Comparison of ENCODE assay signal across 8 cellular contexts in the genomic region with DNA sequence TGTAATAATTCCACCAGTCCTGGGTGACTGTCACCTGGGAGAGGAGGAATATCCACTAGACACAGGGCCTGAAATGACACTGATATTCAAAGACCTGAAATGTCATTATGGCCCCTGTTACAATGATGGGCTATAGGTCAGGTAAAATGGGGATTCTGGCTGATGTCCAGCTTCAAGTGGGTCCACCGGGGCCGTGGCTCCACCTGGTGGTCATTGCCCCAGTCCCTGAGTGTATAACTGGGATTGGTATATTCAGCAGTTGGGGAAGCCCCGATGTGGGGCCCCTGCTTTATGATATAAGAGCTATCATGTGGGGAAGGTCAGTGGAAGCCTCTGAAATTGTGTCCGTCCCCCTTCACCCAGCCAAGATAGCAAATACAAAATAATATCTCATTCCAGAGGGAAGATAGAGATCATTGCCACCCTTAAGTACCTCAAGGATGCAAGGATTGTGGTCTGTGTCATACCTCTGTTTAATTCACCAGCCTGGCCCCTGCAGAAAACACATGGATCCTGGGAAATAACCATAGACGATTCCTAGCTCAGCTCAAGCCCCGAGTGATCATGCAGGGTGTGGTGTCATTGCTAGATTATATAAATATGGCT. TPM values are rescaled to one million over a fixed set of nuclear protein-coding genes. Genes with fewer than 3 reads are reported as not detected.
DNase-seq lines count a peak whose midpoint lies in the region; ATAC-seq and TF ChIP-seq lines count a peak whose summit lies in the region.

No MANE protein-coding gene starts in this region.

- no peak overlapping the region for H3K27ac Mint-ChIP-seq in activated CD4-positive, alpha-beta memory T cell treated with anti-CD3 and anti-CD28 coated beads, Interleukin-2, amount 10 ng/mL, durations not matched to agents 7 days and 5 days
- no peak overlapping the region for H3K27ac Mint-ChIP-seq in effector memory CD8-positive, alpha-beta T cell

- H3K4me3 Mint-ChIP-seq in activated CD4-positive, alpha-beta memory T cell treated with anti-CD3 and anti-CD28 coated beads, Interleukin-2, amount 10 ng/mL, durations not matched to agents 7 days and 5 days: no peak overlapping the region
- H3K4me3 Mint-ChIP-seq in effector memory CD8-positive, alpha-beta T cell: no peak overlapping the region

- H3K36me3 Mint-ChIP-seq in activated CD4-positive, alpha-beta memory T cell treated with anti-CD3 and anti-CD28 coated beads, Interleukin-2, amount 10 ng/mL, durations not matched to agents 7 days and 5 days (ENCODE audit: low read depth): no peaks in the 10 kb centered on the region
- H3K36me3 Mint-ChIP-seq in effector memory CD8-positive, alpha-beta T cell (ENCODE audit: insufficient read depth): no peaks in the 10 kb centered on the region

- intact Hi-C loops in transverse colon (cut with DNase I; ENCODE audit: low total_unique reads): no loop called here

- no peaks in the 10 kb centered on the region for H3K27me3 ChIP-seq in transverse colon

- POLR2A ChIA-PET in activated CD4-positive, alpha-beta memory T cell treated with anti-CD3 and anti-CD28 coated beads, Interleukin-2, amount 10 ng/mL, durations not matched to agents 7 days and 5 days (lab: Charles Lee): interaction anchor here (0.6 to 1.5 kb wide), 3 partner anchors 10 to 281 kb away, joined by 3 to 10 read pairs (median 5); a partner anchor contains a TSS

- peak; percentile 65 to 83 (median 72) for TF ChIP-seq CTCF in transverse colon (IDR thresholded peaks at IDR 0.05)

- peak; percentile 75 for ATAC-seq in effector memory CD8-positive, alpha-beta T cell (replicated peaks)
- ATAC-seq in HG03108 (IDR thresholded peaks at IDR 0.05; ENCODE audit: unreplicated experiment): no peak

- TF ChIP-seq EP300 in transverse colon (IDR thresholded peaks at IDR 0.05; ENCODE audit: low read depth): no peak

- H3K27me3 Mint-ChIP-seq in activated CD4-positive, alpha-beta memory T cell treated with anti-CD3 and anti-CD28 coated beads, Interleukin-2, amount 10 ng/mL, durations not matched to agents 7 days and 5 days: peaks cover 2% of the 10 kb centered on the region
- H3K27me3 Mint-ChIP-seq in effector memory CD8-positive, alpha-beta T cell: no peaks in the 10 kb centered on the region

- CTCF ChIA-PET in activated CD4-positive, alpha-beta memory T cell treated with anti-CD3 and anti-CD28 coated beads, Interleukin-2, amount 10 ng/mL, durations not matched to agents 7 days and 5 days (lab: Charles Lee): interaction anchor here (0.5 to 16.1 kb wide), 14 partner anchors 10 to 207 kb away, joined by 3 to 225 read pairs (median 4); partner anchors contain the start of gene VPS45

- no peak for TF ChIP-seq POLR2A in transverse colon (IDR thresholded peaks at IDR 0.05)

- WGBS in transverse colon (ENCODE audit: low coverage in 1 of 2), 2 donors: 22% methylated on average over 6 of the region's 6 CpGs; no CpG with 5 or more reads in 1 of the 2 donors

- H3K36me3 ChIP-seq in transverse colon: no peaks in the 10 kb centered on the region

- H3K9me3 ChIP-seq in transverse colon: no peaks in the 10 kb centered on the region

- H3K4me1 Mint-ChIP-seq in activated CD4-positive, alpha-beta memory T cell treated with anti-CD3 and anti-CD28 coated beads, Interleukin-2, amount 10 ng/mL, durations not matched to agents 7 days and 5 days: peaks cover 13% of the 10 kb centered on the region
- H3K4me1 Mint-ChIP-seq in effector memory CD8-positive, alpha-beta T cell (ENCODE audit: low read depth in 2 of 2): no peaks in the 10 kb centered on the region

- H3K9me3 Mint-ChIP-seq in activated CD4-positive, alpha-beta memory T cell treated with anti-CD3 and anti-CD28 coated beads, Interleukin-2, amount 10 ng/mL, durations not matched to agents 7 days and 5 days: no peaks in the 10 kb centered on the region
- no peaks in the 10 kb centered on the region for H3K9me3 Mint-ChIP-seq in effector memory CD8-positive, alpha-beta T cell

- peaks cover under 1 to 19% (median 9%) of the 10 kb centered on the region in 4 donors for H3K4me1 ChIP-seq in transverse colon

- DNase-seq in NOMO-1 treated with DMSO at 0.1 percent for 48 hours (lab: John Stamatoyannopoulos, UW; ENCODE audit: unreplicated experiment) (peak; percentile 31), NOMO-1 treated with dmso at 0.1 percent for 144 hours (lab: John Stamatoyannopoulos, UW; ENCODE audit: unreplicated experiment) (no peak), NCI-H526 treated with DMSO at 0.1 percent for 48 hours (lab: John Stamatoyannopoulos, UW) (peak; percentile 63), midbrain (lab: John Stamatoyannopoulos, UW) (peak; percentile 37), transverse colon (peak; percentile 74)
- DNase-seq in activated CD4-positive, alpha-beta memory T cell treated with anti-CD3 and anti-CD28 coated beads, Interleukin-2, amount 10 ng/mL, durations not matched to agents 7 days and 5 days: peak; percentile 65
- peak; percentile 46 to 50 (median 48) for DNase-seq in effector memory CD8-positive, alpha-beta T cell

- in situ Hi-C loops in transverse colon (cut with MboI; ENCODE audit: low pct_ligation_motif_present in 1 of 4, low pct_unique_long_range_greater_than_20kb in 1 of 4, low sequenced_read_pairs in 3 of 4): loop anchor here in 3 of 4 donors (5.0 to 25.0 kb wide), 3 partner anchors 94 to 107 kb away; partner anchors contain the start of gene VPS45 (in 1 of the 3)

- no peak overlapping the region for H3K27ac ChIP-seq in transverse colon

- no peak overlapping the region for H3K4me3 ChIP-seq in transverse colon

RNA-seq across cellular contexts. Expression of gene PLEKHO1, which starts 19.3 kb away (rescaled TPM):
- total RNA-seq in activated CD4-positive, alpha-beta memory T cell treated with anti-CD3 and anti-CD28 coated beads, Interleukin-2, amount 10 ng/mL, durations not matched to agents 7 days and 5 days: 10 to 100 TPM; 89.8 to 92.9 TPM
- 10 to 100 TPM; 35.9 to 76.3 (median 49.7) TPM for total RNA-seq in transverse colon
